ENCODE assay signal across 23 cellular contexts in the genomic region with DNA sequence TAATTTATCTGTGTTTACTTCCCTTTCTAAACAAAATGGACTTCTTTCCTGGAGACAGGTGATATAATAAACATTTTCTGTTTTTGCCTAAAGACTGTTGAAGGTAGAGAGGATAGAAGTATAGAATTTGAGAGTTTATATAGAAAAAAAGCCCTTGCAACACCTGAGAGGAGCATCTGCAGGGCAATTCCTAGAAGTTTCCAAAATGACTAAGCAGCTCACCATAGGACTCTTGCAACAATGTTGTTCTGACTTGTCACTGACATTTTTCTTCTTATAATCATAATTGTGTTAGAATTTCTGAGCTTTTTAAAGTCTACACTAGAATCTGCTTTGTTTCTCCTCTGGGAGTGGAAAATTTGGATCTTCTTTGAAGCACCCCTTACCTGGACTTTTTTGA.
DNase-seq lines count a peak whose midpoint lies in the region; ATAC-seq, FAIRE-seq and TF ChIP-seq lines count a peak whose summit lies in the region.
"Had no signal": no experiment of that assay in that cellular context is flagged by ENCODE, and none has a peak within 500 bp of the region (broad histone marks: within the 10 kb centered on the region; RNA-seq: fewer than 3 reads in every experiment).

No MANE protein-coding gene starts in this region.

- H3K4me1 ChIP-seq in foreskin keratinocyte (peaks cover 10% of the 10 kb centered on the region), left ventricle myocardium inferior (no peaks in the 10 kb centered on the region)
- H3K4me1 ChIP-seq: A549, Caco-2 had no signal

- H3K27me3 ChIP-seq in bronchial epithelial cell (ENCODE audit: control insufficient read depth, insufficient read depth, low read length) (no peaks in the 10 kb centered on the region), foreskin keratinocyte (no peaks in the 10 kb centered on the region), left ventricle myocardium inferior (ENCODE audit: low read depth) (no peaks in the 10 kb centered on the region)

- H3K27ac ChIP-seq in RWPE1, result no peak overlapping the region
- H3K27ac ChIP-seq in foreskin keratinocyte, result no peak overlapping the region
- H3K27ac ChIP-seq in left ventricle myocardium inferior (replicated peaks), result no peak overlapping the region
- H3K27ac ChIP-seq: A549 had no signal

- no peaks in the 10 kb centered on the region for H3K9me3 ChIP-seq in left ventricle myocardium inferior (replicated peaks)
- H3K9me3 ChIP-seq: A549, Caco-2 had no signal

- no peak overlapping the region for H3K4me3 ChIP-seq in bronchial epithelial cell (ENCODE audit: low read depth, low read length)
- H3K4me3 ChIP-seq in left ventricle myocardium inferior, result no peak overlapping the region
- H3K4me3 ChIP-seq: A549, GM23338 had no signal

- no peaks in the 10 kb centered on the region for H3K36me3 ChIP-seq in bronchial epithelial cell (ENCODE audit: control insufficient read depth, insufficient read depth, low read length)
- no peaks in the 10 kb centered on the region for H3K36me3 ChIP-seq in left ventricle myocardium inferior

- CTCF ChIA-PET in RWPE1 (lab: Yijun Ruan, JAX), result no interaction called here

- FAIRE-seq in bronchial epithelial cell (lab: Jason Lieb, UNC), result no peak
- FAIRE-seq: A549, G401.6, GM12892, GM19239 had no signal

- ATAC-seq in foreskin keratinocyte (peak; percentile 97), HG02970 (IDR thresholded peaks at IDR 0.05; ENCODE audit: low FRiP score, unreplicated experiment) (no peak)
- ATAC-seq: A549; CD8-positive, alpha-beta T cell; GM23338; HCT116 had no signal

- intact Hi-C loops in left ventricle myocardium inferior (cut with micrococcal nuclease), result loop anchor here (10.0 kb wide), 1 partner anchor 113 kb away; no protein-coding TSS in a partner anchor

- DNase-seq in HPDE6-E6E7 (ENCODE audit: extremely low spot score), result peak; percentile 51
- DNase-seq in RWPE1 (ENCODE audit: low spot score), result peak; percentile 21
- DNase-seq in bronchial epithelial cell (ENCODE audit: low read depth), result peak; percentile 57
- DNase-seq in foreskin keratinocyte, result peak; percentile 56 to 78
- no peak for DNase-seq in NCI-H69 (lab: John Stamatoyannopoulos, UW)
- DNase-seq in CD1c-positive myeloid dendritic cell (ENCODE audit: extremely low spot score), result no peak
- DNase-seq in left ventricle myocardium inferior, result no peak
- DNase-seq: 8988T; ACHN; C1 segment of cervical spinal cord; Caco-2; CD4-positive, CD25-positive, alpha-beta regulatory T cell; CD8-positive, alpha-beta T cell; DMS153; DND-41; H9 had no signal

- POLR2A ChIA-PET in RWPE1 (lab: Yijun Ruan, JAX; ENCODE audit: low non-redundant PET), result no interaction called here

- TF ChIP-seq CTCF in RWPE1 (conservative IDR thresholded peaks at IDR 0.05; ENCODE audit: low read depth), result no peak
- no peak for TF ChIP-seq CTCF in bronchial epithelial cell (IDR thresholded peaks at IDR 0.05; ENCODE audit: insufficient read depth, low read length, severe bottlenecking)
- no peak for TF ChIP-seq CTCF in foreskin keratinocyte (conservative IDR thresholded peaks at IDR 0.05)
- no peak for TF ChIP-seq CTCF in left ventricle myocardium inferior (IDR thresholded peaks at IDR 0.05; ENCODE audit: borderline replicate concordance)

Comparison
In these comparisons a context has a peak if more than half of its experiments do, and no peak if none do; other contexts are left out.
1. DNase-seq: peak in HPDE6-E6E7 (single experiment), RWPE1 (single experiment), bronchial epithelial cell (single experiment) and foreskin keratinocyte (2 of 2); none in NCI-H69 (single experiment), CD1c-positive myeloid dendritic cell (single experiment) and left ventricle myocardium inferior (single experiment).